18 cellular contexts compared by ENCODE assay signal in the genomic region with DNA sequence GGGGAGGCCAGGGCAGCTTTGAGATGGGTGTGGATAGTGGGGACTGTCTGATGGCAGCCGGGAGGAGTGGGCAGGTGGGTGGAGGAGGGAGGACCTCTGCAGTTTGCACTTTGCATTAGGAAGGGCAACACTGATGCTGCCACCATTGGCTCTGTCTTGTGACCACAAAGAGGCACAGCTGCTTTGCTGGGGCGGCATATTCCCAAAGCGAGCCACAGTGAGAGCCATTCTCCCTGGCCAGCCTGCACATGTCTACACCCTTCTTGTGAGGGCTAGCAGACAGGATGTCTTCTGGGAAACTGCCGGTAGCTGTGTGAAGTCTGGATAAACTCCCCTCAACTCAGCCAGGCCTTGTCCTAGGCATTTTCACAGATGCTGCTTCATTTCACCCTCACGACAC. TPM values are rescaled to one million over a fixed set of nuclear protein-coding genes. Genes with fewer than 3 reads are reported as not detected.
A peak's percentile ranks its signal among the peaks of the same experiment; 100 is the strongest.
DNase-seq lines count a peak whose midpoint lies in the region; ATAC-seq and TF ChIP-seq lines count a peak whose summit lies in the region.
"Had no signal": no experiment of that assay in that cellular context is flagged by ENCODE, and none has a peak within 500 bp of the region (broad histone marks: within the 10 kb centered on the region; RNA-seq: fewer than 3 reads in every experiment).

No MANE protein-coding gene starts in this region.

- H3K36me3 ChIP-seq in RWPE2 (ENCODE audit: low read depth), result peaks cover 87% of the 10 kb centered on the region
- no peaks in the 10 kb centered on the region for H3K36me3 ChIP-seq in ovary

- peaks cover 0 to 2% (median 0%) of the 10 kb centered on the region in 7 donors for H3K9me3 Mint-ChIP-seq in CD14-positive monocyte
- H3K9me3 Mint-ChIP-seq in nephron progenitor cell, result no peaks in the 10 kb centered on the region
- H3K9me3 Mint-ChIP-seq: CD4-positive, CD25-positive, alpha-beta regulatory T cell had no signal

- intact Hi-C loops in CD14-positive monocyte (cut with micrococcal nuclease), result no loop called here
- intact Hi-C loops in ovary (cut with DNase I), result no loop called here

- H3K9me3 ChIP-seq in RWPE2 (ENCODE audit: severe bottlenecking) (no peaks in the 10 kb centered on the region), ovary (no peaks in the 10 kb centered on the region)
- H3K9me3 ChIP-seq: MG63 had no signal

- H3K4me1 Mint-ChIP-seq in CD14-positive monocyte, result no peaks in the 10 kb centered on the region
- no peaks in the 10 kb centered on the region for H3K4me1 Mint-ChIP-seq in nephron progenitor cell

- in situ Hi-C loops in GM18951 (cut with MboI; ENCODE audit: low sequenced_read_pairs, unreplicated experiment), result no loop called here

- TF ChIP-seq POLR2A in GM18951 (IDR thresholded peaks at IDR 0.05; ENCODE audit: extremely low read depth, insufficient read depth, insufficient read length) (peak; percentile 8), ovary (IDR thresholded peaks at IDR 0.05) (no peak)

- H3K27ac ChIP-seq in RWPE2 (ENCODE audit: poor library complexity, severe bottlenecking), result no peak overlapping the region
- H3K27ac ChIP-seq in ovary, result no peak overlapping the region

- TF ChIP-seq CTCF in CD14-positive monocyte (IDR thresholded peaks at IDR 0.05), result no peak
- no peak for TF ChIP-seq CTCF in RWPE2 (IDR thresholded peaks at IDR 0.05; ENCODE audit: poor library complexity, severe bottlenecking)
- no peak for TF ChIP-seq CTCF in nephron progenitor cell (IDR thresholded peaks at IDR 0.05)
- no peak for TF ChIP-seq CTCF in ovary (IDR thresholded peaks at IDR 0.05)

- H3K27ac Mint-ChIP-seq in CD14-positive monocyte (peak overlapping the region in 4 of 7 donors; percentile 6 to 73 (median 22)), nephron progenitor cell (peak overlapping the region; percentile 68)
- H3K27ac Mint-ChIP-seq: CD4-positive, CD25-positive, alpha-beta regulatory T cell had no signal

- 95 to 96% (median 96%) methylated on average over 5 of the region's 5 CpGs for WGBS in ovary, 3 donors

- no peaks in the 10 kb centered on the region for H3K27me3 ChIP-seq in RWPE2 (ENCODE audit: insufficient read depth, poor library complexity, severe bottlenecking)
- no peaks in the 10 kb centered on the region for H3K27me3 ChIP-seq in ovary
- H3K27me3 ChIP-seq: MG63 had no signal

- H3K4me1 ChIP-seq in RWPE2 (ENCODE audit: insufficient read depth, poor library complexity, severe bottlenecking), result peaks cover 14% of the 10 kb centered on the region
- no peaks in the 10 kb centered on the region for H3K4me1 ChIP-seq in ovary (ENCODE audit: insufficient read depth)

- H3K4me3 ChIP-seq in RWPE2 (ENCODE audit: severe bottlenecking) (no peak overlapping the region), ovary (no peak overlapping the region)
- H3K4me3 ChIP-seq: K562, MG63 had no signal

- ATAC-seq in RWPE2 (ENCODE audit: low read depth), result no peak; the same call in 2 of the 3 replicates
- ATAC-seq in HG03354 (IDR thresholded peaks at IDR 0.05; ENCODE audit: poor library complexity, severe bottlenecking, unreplicated experiment), result no peak
- ATAC-seq: K562, Panc1, SK-N-SH treated with all-trans-retinoic acid at 6 μM for 48 hours had no signal

- no peak for TF ChIP-seq EP300 in ovary (IDR thresholded peaks at IDR 0.05)

- H3K36me3 Mint-ChIP-seq in CD14-positive monocyte, result peaks cover 49 to 85% of the 10 kb centered on the region in 2 donors
- H3K36me3 Mint-ChIP-seq in nephron progenitor cell (ENCODE audit: low read depth), result peaks cover 60% of the 10 kb centered on the region
- H3K36me3 Mint-ChIP-seq: CD4-positive, CD25-positive, alpha-beta regulatory T cell had no signal

- DNase-seq in CD14-positive monocyte (ENCODE audit: low spot score) (no peak), RWPE2 (ENCODE audit: low spot score) (peak; percentile 50), nephron progenitor cell (no peak), ovary (no peak)
- no peak for DNase-seq in activated effector memory CD4-positive, alpha-beta T cell treated with Interleukin-2 at 50 U/mL for 16 hours
- DNase-seq: CD4-positive, CD25-positive, alpha-beta regulatory T cell; DMS53; Kasumi-1; MG63; NCI-H2029; NCI-H2227 treated with DMSO at 0.1 percent for 48 hours; NCI-H510A; NCI-H69 had no signal

- no peak overlapping the region for H3K4me3 Mint-ChIP-seq in CD14-positive monocyte
- no peak overlapping the region for H3K4me3 Mint-ChIP-seq in nephron progenitor cell
- H3K4me3 Mint-ChIP-seq: CD4-positive, CD25-positive, alpha-beta regulatory T cell had no signal

- H3K27me3 Mint-ChIP-seq in CD14-positive monocyte (ENCODE audit: low read depth in 3 of 3), result peaks cover 0 to 1% (median 0%) of the 10 kb centered on the region in 3 donors
- H3K27me3 Mint-ChIP-seq in nephron progenitor cell (ENCODE audit: low read depth, poor library complexity), result peaks cover 2% of the 10 kb centered on the region
- H3K27me3 Mint-ChIP-seq: CD4-positive, CD25-positive, alpha-beta regulatory T cell had no signal

RNA-seq across cellular contexts. Expression of a gene that starts 38.3 kb away (rescaled TPM):
- polyA plus RNA-seq in CD14-positive monocyte (under 1 TPM; 0.13 to 0.31 TPM), ovary (1 to 10 TPM; 1.3 to 2.5 TPM)
- 1 to 10 TPM in 1 of 7 donors, under 1 TPM in 5, not detected in 1; 0.28 to 1.1 (median 0.47) TPM for total RNA-seq in ovary
